In genomic region chr4:82947498-82947897, GRCh38 we compare ENCODE assay signal across 19 cellular contexts. TPM values are rescaled to one million over a fixed set of nuclear protein-coding genes. Genes with fewer than 3 reads are reported as not detected.
A peak's percentile ranks its signal among the peaks of the same experiment; 100 is the strongest.
DNase-seq lines count a peak whose midpoint lies in the region; ATAC-seq, FAIRE-seq and TF ChIP-seq lines count a peak whose summit lies in the region.
"Had no signal": no experiment of that assay in that cellular context is flagged by ENCODE, and none has a peak within 500 bp of the region (broad histone marks: within the 10 kb centered on the region; RNA-seq: fewer than 3 reads in every experiment).

No MANE protein-coding gene starts in this region.

- no peak overlapping the region for H4K8ac ChIP-seq in H9 (replicated peaks; ENCODE audit: insufficient read length, low read depth, low read length)

- H2AFZ ChIP-seq in H9 (ENCODE audit: low read length), result no peak overlapping the region

- no peaks in the 10 kb centered on the region for H3K4me1 ChIP-seq in pancreas
- no peaks in the 10 kb centered on the region for H3K4me1 ChIP-seq in H9 (ENCODE audit: insufficient read depth, low read length)
- H3K4me1 ChIP-seq: BE2C had no signal

- H2BK15ac ChIP-seq in H9 (ENCODE audit: low read depth, low read length), result no peak overlapping the region

- no peak overlapping the region for H3K4me2 ChIP-seq in H9 (ENCODE audit: insufficient read depth, insufficient read length, low read length)

- no peak overlapping the region for H3K4me3 ChIP-seq in pancreas

- no peak overlapping the region for H3K23ac ChIP-seq in H9 (ENCODE audit: insufficient read length, low read depth, low read length)

- no peak overlapping the region for H2BK5ac ChIP-seq in H9 (ENCODE audit: insufficient read length, low read length)

- in situ Hi-C loops in GM13977 (cut with MboI; ENCODE audit: low pct_unique_long_range_greater_than_20kb, low sequenced_read_pairs, unreplicated experiment), result no loop called here

- peak; percentile 43 for FAIRE-seq in pancreas (lab: Jason Lieb, UNC)
- FAIRE-seq: GM18507, HepG2 had no signal

- H3K23me2 ChIP-seq in H9 (ENCODE audit: insufficient read length, low read depth, low read length, poor library complexity, severe bottlenecking), result no peaks in the 10 kb centered on the region

- no peak overlapping the region for H2BK12ac ChIP-seq in H9 (ENCODE audit: insufficient read length, low read depth, low read length)

- no peaks in the 10 kb centered on the region for H3K27me3 ChIP-seq in pancreas
- no peaks in the 10 kb centered on the region; the same call in 1 of the 2 replicates for H3K27me3 ChIP-seq in H9 (ENCODE audit: insufficient read depth, low read length)
- H3K27me3 ChIP-seq: BE2C had no signal

- H4K91ac ChIP-seq in H9 (ENCODE audit: insufficient read length, low read depth, low read length), result no peak overlapping the region

- no peak overlapping the region for H3T11ph ChIP-seq in H9 (ENCODE audit: low read length)

- H3K9me3 ChIP-seq in pancreas, result no peaks in the 10 kb centered on the region
- H3K9me3 ChIP-seq in H9 (ENCODE audit: control insufficient read depth, low read depth, low read length), result no peaks in the 10 kb centered on the region
- H3K9me3 ChIP-seq: BE2C had no signal

- H3K56ac ChIP-seq in H9 (ENCODE audit: insufficient read length, low read depth, low read length), result no peak overlapping the region

- no peaks in the 10 kb centered on the region for H3K79me2 ChIP-seq in H9 (ENCODE audit: insufficient read depth, low read length)

- H2AK5ac ChIP-seq in H9 (ENCODE audit: insufficient read length, low read length), result no peak overlapping the region

- no peaks in the 10 kb centered on the region for H3K4me1 Mint-ChIP-seq in H9

- H2BK120ac ChIP-seq in H9 (ENCODE audit: low read depth, low read length, poor library complexity, severe bottlenecking), result no peak overlapping the region

- intact Hi-C loops in pancreas (cut with DNase I), result no loop called here

- no peak overlapping the region for H3K18ac ChIP-seq in H9 (ENCODE audit: insufficient read length, low read depth, low read length)

- H3K4ac ChIP-seq in H9 (ENCODE audit: low read depth, low read length), result no peak overlapping the region

- TF ChIP-seq CTCF in GM13977 (IDR thresholded peaks at IDR 0.05; ENCODE audit: extremely low read depth, insufficient read depth, missing control alignments) (no peak), pancreas (IDR thresholded peaks at IDR 0.05) (no peak), H9 (conservative IDR thresholded peaks at IDR 0.05) (no peak)

- H4K20me1 ChIP-seq in H9 (ENCODE audit: control insufficient read depth, insufficient read depth, insufficient read length), result no peaks in the 10 kb centered on the region

- no peak overlapping the region for H3K14ac ChIP-seq in H9 (ENCODE audit: insufficient read depth, low read length)

- no peaks in the 10 kb centered on the region for H3K27me3 Mint-ChIP-seq in H9 (ENCODE audit: low read depth)
- H3K27me3 Mint-ChIP-seq: CD4-positive, CD25-positive, alpha-beta regulatory T cell; CD8-positive, alpha-beta memory T cell; IgD-negative memory B cell had no signal

- no peak overlapping the region for H3K27ac ChIP-seq in pancreas
- no peak overlapping the region for H3K27ac ChIP-seq in H9 (ENCODE audit: insufficient read length, low read depth, low read length)

- peak; percentile 24 for DNase-seq in GM13977 (ENCODE audit: low spot score)
- DNase-seq in pancreas, result no peak
- no peak for DNase-seq in H9
- no peak for DNase-seq in KG1 (lab: John Stamatoyannopoulos, UW)
- DNase-seq: ACHN; BE2C; C1 segment of cervical spinal cord; CD4-positive, CD25-positive, alpha-beta regulatory T cell; CD8-positive, alpha-beta memory T cell; COR-L47; GDM1; HCEC 1CT; Kasumi-1; KBM-7 had no signal

- no peak overlapping the region for H3K4me3 Mint-ChIP-seq in H9
- H3K4me3 Mint-ChIP-seq: CD4-positive, CD25-positive, alpha-beta regulatory T cell; CD8-positive, alpha-beta memory T cell; IgD-negative memory B cell had no signal

- no peak overlapping the region for H3K9ac ChIP-seq in H9 (ENCODE audit: extremely low read depth, insufficient read length, low read length)

- H4K5ac ChIP-seq in H9 (ENCODE audit: insufficient read length, low read depth, low read length), result no peak overlapping the region

- no peak overlapping the region for H2BK20ac ChIP-seq in H9 (ENCODE audit: low read depth, low read length, poor library complexity, severe bottlenecking)

- no peaks in the 10 kb centered on the region for H3K9me3 Mint-ChIP-seq in H9
- H3K9me3 Mint-ChIP-seq: CD4-positive, CD25-positive, alpha-beta regulatory T cell; IgD-negative memory B cell had no signal

- no peaks in the 10 kb centered on the region for H3K79me1 ChIP-seq in H9 (ENCODE audit: insufficient read depth, low read depth, low read length, poor library complexity, severe bottlenecking)

- ATAC-seq in HG02610 (IDR thresholded peaks at IDR 0.05; ENCODE audit: unreplicated experiment), result peak; percentile 72
- no peak for ATAC-seq in pancreas
- ATAC-seq in HG03342 (IDR thresholded peaks at IDR 0.05; ENCODE audit: unreplicated experiment), result no peak
- ATAC-seq: HepG2 had no signal

- peaks cover 0 to 5% (median 0%) of the 10 kb centered on the region in 3 experiments; a peak in 3 of 7 replicates for H3K36me3 Mint-ChIP-seq in H9 (ENCODE audit: insufficient read depth in 1 of 3, low read depth in 3 of 3)

- H3K36me3 ChIP-seq in pancreas, result no peaks in the 10 kb centered on the region

- H3K27ac Mint-ChIP-seq in H9, result no peak overlapping the region
- H3K27ac Mint-ChIP-seq: CD4-positive, CD25-positive, alpha-beta regulatory T cell; CD8-positive, alpha-beta memory T cell; IgD-negative memory B cell had no signal

RNA-seq across cellular contexts. Expression of gene THAP9, which starts 47.0 kb away (rescaled TPM):
- total RNA-seq in pancreas (1 to 10 TPM; 1.8 to 3.5 (median 2.7) TPM), H9 (2021) (14.6 and 14.8 TPM in 2 replicates)
- 1 to 10 TPM; 1.7 to 2.7 TPM for polyA plus RNA-seq in pancreas

RNA-seq across cellular contexts. Expression of gene SEC31A, which starts 56.5 kb away (rescaled TPM):
- total RNA-seq in pancreas (100 to 1,000 TPM; 149 to 205 (median 173) TPM), H9 (2021) (128 and 141 TPM in 2 replicates)
- 100 to 1,000 TPM; 123 to 135 TPM for polyA plus RNA-seq in pancreas
